ENCODE assay signal across 1 cellular context in genomic region chr3:48678056-48678455, GRCh38.
TF ChIP-seq lines count a peak whose summit lies in the region.

No MANE protein-coding gene starts in this region.

TF ChIP-seq in SK-N-SH treated with all-trans-retinoic acid at 6 μM for 48 hours, 23 proteins besides CTCF, POLR2A, EP300 and RAD21 (continued from another document):
- TF ChIP-seq POU6F1 (CRISPR knock-in tag; IDR thresholded peaks at IDR 0.05; ENCODE audit: borderline replicate concordance, low read depth) = no peak
- TF ChIP-seq PATZ1 (CRISPR knock-in tag; IDR thresholded peaks at IDR 0.05; ENCODE audit: borderline replicate concordance) = no peak
- TF ChIP-seq PPARA (CRISPR knock-in tag; IDR thresholded peaks at IDR 0.05; ENCODE audit: borderline replicate concordance) = no peak
- no peak for TF ChIP-seq RARB (CRISPR knock-in tag; IDR thresholded peaks at IDR 0.05)
- TF ChIP-seq ZNF8 (CRISPR knock-in tag; IDR thresholded peaks at IDR 0.05) = no peak
- TF ChIP-seq TSHZ2 (CRISPR knock-in tag; IDR thresholded peaks at IDR 0.05) = no peak
- no peak for TF ChIP-seq ESRRG (CRISPR knock-in tag; IDR thresholded peaks at IDR 0.05)
- no peak for TF ChIP-seq CREB5 (CRISPR knock-in tag; IDR thresholded peaks at IDR 0.05; ENCODE audit: low read depth)
- no peak for TF ChIP-seq SNAI2 (CRISPR knock-in tag; IDR thresholded peaks at IDR 0.05)
- no peak for TF ChIP-seq ZC3H10 (CRISPR knock-in tag; IDR thresholded peaks at IDR 0.05)
- TF ChIP-seq ZFP30 (CRISPR knock-in tag; IDR thresholded peaks at IDR 0.05) = no peak
- no peak for TF ChIP-seq BACH2 (CRISPR knock-in tag; IDR thresholded peaks at IDR 0.05; ENCODE audit: borderline replicate concordance)
- TF ChIP-seq OSR1 (CRISPR knock-in tag; IDR thresholded peaks at IDR 0.05) = no peak
- TF ChIP-seq TOX (CRISPR knock-in tag; IDR thresholded peaks at IDR 0.05; ENCODE audit: borderline replicate concordance) = no peak
- no peak for TF ChIP-seq ARNTL (CRISPR knock-in tag; IDR thresholded peaks at IDR 0.05; ENCODE audit: borderline replicate concordance, low read depth)
- no peak for TF ChIP-seq GLIS3 (CRISPR knock-in tag; IDR thresholded peaks at IDR 0.05)
